9 cellular contexts compared by ENCODE assay signal in genomic region chr2:166384774-166385173, GRCh38. TPM values are rescaled to one million over a fixed set of nuclear protein-coding genes. Genes with fewer than 3 reads are reported as not detected.
A peak's percentile ranks its signal among the peaks of the same experiment; 100 is the strongest.
DNase-seq lines count a peak whose midpoint lies in the region; ATAC-seq and TF ChIP-seq lines count a peak whose summit lies in the region.
"Had no signal": no experiment of that assay in that cellular context is flagged by ENCODE, and none has a peak within 500 bp of the region (broad histone marks: within the 10 kb centered on the region; RNA-seq: fewer than 3 reads in every experiment).

No MANE protein-coding gene starts in this region.

- POLR2A ChIA-PET in CD8-positive, alpha-beta T cell (lab: Charles Lee), result no interaction called here

- DNase-seq in CD8-positive, alpha-beta T cell, result no peak
- DNase-seq in HFFc6, result peak; percentile 45
- no peak for DNase-seq in ascending aorta (ENCODE audit: low spot score in 2 of 2)
- DNase-seq in lung (ENCODE audit: low spot score), result no peak
- no peak for DNase-seq in stimulated activated CD4-positive, alpha-beta T cell treated with anti-CD3 and anti-CD28 coated beads, Interleukin-12 subunit alpha, Interleukin-12 subunit beta, amount 100 ng/mL, for 4 hours
- DNase-seq in vagina (ENCODE audit: extremely low spot score in 2 of 2), result no peak
- no peak for DNase-seq in NOMO-1 treated with dmso at 0.1 percent for 144 hours (lab: John Stamatoyannopoulos, UW; ENCODE audit: unreplicated experiment)

- H3K9me3 Mint-ChIP-seq in CD8-positive, alpha-beta T cell, result no peaks in the 10 kb centered on the region
- H3K9me3 Mint-ChIP-seq in HFFc6, result no peaks in the 10 kb centered on the region
- no peaks in the 10 kb centered on the region for H3K9me3 Mint-ChIP-seq in activated T-helper 17 cell treated with anti-CD3 and anti-CD28 coated beads, Interleukin-2, amount 50 U/mL, for 72 hours
- H3K9me3 Mint-ChIP-seq: activated naive CD4-positive, alpha-beta T cell treated with anti-CD3 and anti-CD28 coated beads, Interleukin-2, amount 50 U/mL, for 24 hours had no signal

- no peak overlapping the region for H3K4me3 Mint-ChIP-seq in CD8-positive, alpha-beta T cell
- peak overlapping the region; percentile 44; the same call in 1 of the 2 replicates for H3K4me3 Mint-ChIP-seq in HFFc6
- H3K4me3 Mint-ChIP-seq in activated T-helper 17 cell treated with anti-CD3 and anti-CD28 coated beads, Interleukin-2, amount 50 U/mL, for 72 hours, result no peak overlapping the region
- H3K4me3 Mint-ChIP-seq: activated naive CD4-positive, alpha-beta T cell treated with anti-CD3 and anti-CD28 coated beads, Interleukin-2, amount 50 U/mL, for 24 hours had no signal

- H3K4me3 ChIP-seq in CD8-positive, alpha-beta T cell (ENCODE audit: low read depth, low read length), result no peak overlapping the region
- H3K4me3 ChIP-seq in ascending aorta, result no peak overlapping the region
- no peak overlapping the region for H3K4me3 ChIP-seq in lung
- H3K4me3 ChIP-seq in vagina, result no peak overlapping the region

- H3K27me3 Mint-ChIP-seq in CD8-positive, alpha-beta T cell (ENCODE audit: low read depth), result no peaks in the 10 kb centered on the region
- peaks cover 2% of the 10 kb centered on the region for H3K27me3 Mint-ChIP-seq in HFFc6 (ENCODE audit: insufficient read depth)
- H3K27me3 Mint-ChIP-seq in activated T-helper 17 cell treated with anti-CD3 and anti-CD28 coated beads, Interleukin-2, amount 50 U/mL, for 72 hours, result no peaks in the 10 kb centered on the region
- H3K27me3 Mint-ChIP-seq: activated naive CD4-positive, alpha-beta T cell treated with anti-CD3 and anti-CD28 coated beads, Interleukin-2, amount 50 U/mL, for 24 hours had no signal

- H3K27me3 ChIP-seq in CD8-positive, alpha-beta T cell (ENCODE audit: insufficient read depth, low read length), result no peaks in the 10 kb centered on the region
- H3K27me3 ChIP-seq in ascending aorta (no peaks in the 10 kb centered on the region), lung (ENCODE audit: control insufficient read depth, insufficient read depth) (no peaks in the 10 kb centered on the region), vagina (no peaks in the 10 kb centered on the region)

- WGBS in lung, 2 donors, result 61 to 63% methylated on average over 8 of the region's 8 CpGs

- no peak for ATAC-seq in CD8-positive, alpha-beta T cell
- ATAC-seq in lung (ENCODE audit: insufficient read depth, low FRiP score), result no peak
- ATAC-seq in activated T-helper 17 cell treated with anti-CD3 and anti-CD28 coated beads, Interleukin-2, amount 50 U/mL, for 72 hours (replicated peaks), result no peak

- no peaks in the 10 kb centered on the region for H3K36me3 Mint-ChIP-seq in CD8-positive, alpha-beta T cell
- H3K36me3 Mint-ChIP-seq in HFFc6 (ENCODE audit: low read depth), result no peaks in the 10 kb centered on the region
- H3K36me3 Mint-ChIP-seq in activated T-helper 17 cell treated with anti-CD3 and anti-CD28 coated beads, Interleukin-2, amount 50 U/mL, for 72 hours (ENCODE audit: low read depth), result no peaks in the 10 kb centered on the region
- H3K36me3 Mint-ChIP-seq: activated naive CD4-positive, alpha-beta T cell treated with anti-CD3 and anti-CD28 coated beads, Interleukin-2, amount 50 U/mL, for 24 hours had no signal

- intact Hi-C loops in CD8-positive, alpha-beta T cell (cut with DNase I, micrococcal nuclease), result no loop called here
- intact Hi-C loops in ascending aorta (cut with DNase I) (no loop called here), vagina (cut with DNase I) (no loop called here)

- no peaks in the 10 kb centered on the region for H3K4me1 Mint-ChIP-seq in CD8-positive, alpha-beta T cell (ENCODE audit: low read depth)
- peaks cover 16% of the 10 kb centered on the region for H3K4me1 Mint-ChIP-seq in HFFc6 (ENCODE audit: low read depth)
- no peaks in the 10 kb centered on the region for H3K4me1 Mint-ChIP-seq in activated T-helper 17 cell treated with anti-CD3 and anti-CD28 coated beads, Interleukin-2, amount 50 U/mL, for 72 hours
- H3K4me1 Mint-ChIP-seq: activated naive CD4-positive, alpha-beta T cell treated with anti-CD3 and anti-CD28 coated beads, Interleukin-2, amount 50 U/mL, for 24 hours had no signal

- H3K36me3 ChIP-seq in CD8-positive, alpha-beta T cell (ENCODE audit: insufficient read depth, low read length), result no peaks in the 10 kb centered on the region
- H3K36me3 ChIP-seq in ascending aorta, result no peaks in the 10 kb centered on the region
- no peaks in the 10 kb centered on the region for H3K36me3 ChIP-seq in lung (ENCODE audit: control insufficient read depth in 2 of 2, insufficient read depth in 2 of 2, low read length in 2 of 2)
- no peaks in the 10 kb centered on the region for H3K36me3 ChIP-seq in vagina

- no peaks in the 10 kb centered on the region for H3K9me3 ChIP-seq in CD8-positive, alpha-beta T cell (ENCODE audit: low read length)
- no peaks in the 10 kb centered on the region for H3K9me3 ChIP-seq in ascending aorta
- H3K9me3 ChIP-seq in lung (ENCODE audit: control insufficient read depth in 2 of 2, insufficient read depth in 1 of 2, low read length in 1 of 2), result no peaks in the 10 kb centered on the region
- no peaks in the 10 kb centered on the region for H3K9me3 ChIP-seq in vagina

- no peaks in the 10 kb centered on the region for H3K4me1 ChIP-seq in CD8-positive, alpha-beta T cell (ENCODE audit: insufficient read depth, low read length)
- H3K4me1 ChIP-seq in ascending aorta (no peaks in the 10 kb centered on the region), lung (ENCODE audit: control insufficient read depth in 2 of 2, insufficient read depth in 2 of 2, low read length in 2 of 2) (no peaks in the 10 kb centered on the region), vagina (no peaks in the 10 kb centered on the region)

- peak; percentile 14 for TF ChIP-seq CTCF in CD8-positive, alpha-beta T cell (IDR thresholded peaks at IDR 0.05)
- peak; percentile 88 for TF ChIP-seq CTCF in HFFc6 (IDR thresholded peaks at IDR 0.05)
- peak; percentile 9 to 53 (median 29) for TF ChIP-seq CTCF in ascending aorta (IDR thresholded peaks at IDR 0.05)
- TF ChIP-seq CTCF in lung (IDR thresholded peaks at IDR 0.05; ENCODE audit: control extremely low read depth, extremely low read depth), result peak; percentile 1
- TF ChIP-seq CTCF in vagina (IDR thresholded peaks at IDR 0.05), result no peak

- no peak overlapping the region for H3K27ac ChIP-seq in CD8-positive, alpha-beta T cell (ENCODE audit: low read depth, low read length)
- H3K27ac ChIP-seq in ascending aorta, result no peak overlapping the region
- H3K27ac ChIP-seq in lung (ENCODE audit: low read depth in 1 of 2, low read length in 1 of 2), result no peak overlapping the region
- no peak overlapping the region for H3K27ac ChIP-seq in vagina

- CTCF ChIA-PET in CD8-positive, alpha-beta T cell (lab: Charles Lee), result no interaction called here

- no peak for TF ChIP-seq POLR2A in vagina (IDR thresholded peaks at IDR 0.05)

- H3K27ac Mint-ChIP-seq in CD8-positive, alpha-beta T cell, result no peak overlapping the region
- H3K27ac Mint-ChIP-seq in HFFc6, result no peak overlapping the region
- H3K27ac Mint-ChIP-seq in activated T-helper 17 cell treated with anti-CD3 and anti-CD28 coated beads, Interleukin-2, amount 50 U/mL, for 72 hours, result no peak overlapping the region
- H3K27ac Mint-ChIP-seq: activated naive CD4-positive, alpha-beta T cell treated with anti-CD3 and anti-CD28 coated beads, Interleukin-2, amount 50 U/mL, for 24 hours had no signal

RNA-seq across cellular contexts. Expression of gene SCN9A, which starts 9.0 kb away (rescaled TPM):
- not detected for total RNA-seq in CD8-positive, alpha-beta T cell
- total RNA-seq in HFFc6 (2021; fragmentation: NEBNext Ultra II Directional; extraction: Animal tissue kit (Norgen Biotek cat#: 25700)), result 10 to 100 TPM; 41.1 to 66.1 (median 55.8) TPM
- total RNA-seq in ascending aorta, result 5.5 TPM
- total RNA-seq in lung, result 10 to 100 TPM; 11.8 to 46.4 TPM
- polyA plus RNA-seq in lung, result 1 to 10 TPM; 1.5 to 2.6 TPM
- 4.9 TPM for total RNA-seq in vagina
- not detected for total RNA-seq in activated T-helper 17 cell treated with anti-CD3 and anti-CD28 coated beads, Interleukin-2, amount 50 U/mL, for 72 hours

Comparison
In these comparisons a context has a peak if more than half of its experiments do, and no peak if none do; other contexts are left out.
1. CTCF ChIP-seq: peak in CD8-positive, alpha-beta T cell (single experiment), HFFc6 (single experiment), ascending aorta (3 of 3) and lung (single experiment); none in vagina (0 of 3).